8 cellular contexts compared by ENCODE assay signal in genomic region chr16:1929578-1930337, GRCh38. TPM values are rescaled to one million over a fixed set of nuclear protein-coding genes. Genes with fewer than 3 reads are reported as not detected.
A peak's percentile ranks its signal among the peaks of the same experiment; 100 is the strongest.
DNase-seq lines count a peak whose midpoint lies in the region; ATAC-seq and TF ChIP-seq lines count a peak whose summit lies in the region.

No MANE protein-coding gene starts in this region.

- ATAC-seq in GM18868 (IDR thresholded peaks at IDR 0.05; ENCODE audit: unreplicated experiment), result peak; percentile 83
- peak; percentile 85 for ATAC-seq in HG03139 (IDR thresholded peaks at IDR 0.05; ENCODE audit: unreplicated experiment)
- ATAC-seq in left lobe of liver, result peak; percentile 90

- H3K4me3 ChIP-seq in AG09309 (ENCODE audit: control insufficient read depth, low read depth, low read length) (peak overlapping the region; percentile 50), choroid plexus epithelial cell (ENCODE audit: low read depth, low read length) (peak overlapping the region; percentile 67)

- DNase-seq in AG09309 (ENCODE audit: low read depth) (peak; percentile 25), NCI-H2227 treated with DMSO at 0.1 percent for 48 hours (lab: John Stamatoyannopoulos, UW) (peak; percentile 82), choroid plexus epithelial cell (ENCODE audit: low read depth) (peak; percentile 82), left lobe of liver (ENCODE audit: low spot score) (peak; percentile 91)
- DNase-seq in activated CD4-positive, alpha-beta T cell treated with anti-CD3 and anti-CD28 coated beads for 24 hours (ENCODE audit: low read depth in 2 of 2), result peak; percentile 90 to 92
- DNase-seq in stimulated activated CD4-positive, alpha-beta T cell treated with anti-CD3 and anti-CD28 coated beads, Interleukin-1b, Interleukin-23, amount 100 ng/mL, for 4 hours (ENCODE audit: low read depth in 2 of 2), result peak; percentile 95 to 96

- TF ChIP-seq CTCF in AG09309 (IDR thresholded peaks at IDR 0.05; ENCODE audit: control insufficient read depth, insufficient read depth, low read depth, low read length, missing control alignments) (peak; percentile 47), choroid plexus epithelial cell (conservative IDR thresholded peaks at IDR 0.05; ENCODE audit: low read depth, low read length) (peak; percentile 52)

RNA-seq across cellular contexts. Expression of gene HS3ST6, which starts 11.5 kb away (rescaled TPM):
- not detected for total RNA-seq in left lobe of liver

RNA-seq across cellular contexts. Expression of gene MSRB1, which starts 13.2 kb away (rescaled TPM):
- 124 TPM for total RNA-seq in left lobe of liver

RNA-seq across cellular contexts. Expression of gene RPL3L, which starts 24.7 kb away (rescaled TPM):
- total RNA-seq in left lobe of liver, result not detected

RNA-seq across cellular contexts. Expression of gene NDUFB10, which starts 29.6 kb away (rescaled TPM):
- 88.6 TPM for total RNA-seq in left lobe of liver

RNA-seq across cellular contexts. Expression of gene RPS2, which starts 34.9 kb away (rescaled TPM):
- total RNA-seq in left lobe of liver, result 545 TPM

Comparison
In these comparisons a context has a peak if more than half of its experiments do, and no peak if none do; other contexts are left out.
1. Peak in every context shown above with its lines: DNase-seq, ATAC-seq and H3K4me3 ChIP-seq.
2. DNase-seq: peak in every context shown above with its lines; median percentile 96 in stimulated activated CD4-positive, alpha-beta T cell treated with anti-CD3 and anti-CD28 coated beads, Interleukin-1b, Interleukin-23, amount 100 ng/mL, for 4 hours; 91 in activated CD4-positive, alpha-beta T cell treated with anti-CD3 and anti-CD28 coated beads for 24 hours; 91 in left lobe of liver; 82 in NCI-H2227 treated with DMSO at 0.1 percent for 48 hours; 82 in choroid plexus epithelial cell; 25 in AG09309.